In the genomic region with DNA sequence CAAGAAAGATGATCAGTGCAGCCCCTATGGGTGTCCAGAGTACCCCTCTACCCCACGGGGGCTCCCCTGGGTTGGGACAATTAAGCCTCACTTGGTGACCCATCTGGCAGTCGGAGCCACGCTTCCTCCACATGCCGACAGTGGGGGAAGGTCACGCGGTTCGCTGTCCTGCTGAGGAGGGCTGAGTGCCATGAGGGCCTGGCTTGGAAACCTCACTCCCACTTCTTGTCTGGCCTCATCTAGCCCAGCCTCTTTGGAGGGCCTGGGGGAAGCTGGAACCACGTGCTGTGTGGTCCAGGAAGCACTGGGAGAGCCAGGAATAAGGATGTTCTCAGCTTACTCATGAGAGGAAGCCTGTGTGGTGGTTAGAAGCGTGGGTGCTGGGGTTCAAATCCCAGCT, we compare ENCODE assay signal across 8 cellular contexts. TPM values are rescaled to one million over a fixed set of nuclear protein-coding genes. Genes with fewer than 3 reads are reported as not detected.
A peak's percentile ranks its signal among the peaks of the same experiment; 100 is the strongest.
DNase-seq lines count a peak whose midpoint lies in the region; ATAC-seq, FAIRE-seq and TF ChIP-seq lines count a peak whose summit lies in the region.
"Not testable (repeated sequence)": the region's sequence is repeated elsewhere in the genome, so short reads cannot be mapped to it uniquely, and the experiment has no call there.

No MANE protein-coding gene starts in this region.

- H3K27ac ChIP-seq in BLaER1 treated with 17β-estradiol and CSF1 and Interleukin-3, amounts not matched to agents 10 nM and 100 nM: peak overlapping the region; percentile 4 to 85 (median 59); a peak in 18 of 22 replicates
- not testable (repeated sequence) for H3K27ac ChIP-seq in IMR-90 (ENCODE audit: insufficient read depth, low read length)
- peak overlapping the region; percentile 86 to 88 for H3K27ac ChIP-seq in breast epithelium
- H3K27ac ChIP-seq in right lobe of liver: peak overlapping the region in 2 of 3 donors; percentile 8 to 53
- H3K27ac ChIP-seq in pancreas: peak overlapping the region in 2 of 4 donors; percentile 46 to 67
- peak overlapping the region in 2 of 3 donors; percentile 49 to 52 for H3K27ac ChIP-seq in thyroid gland

- peak overlapping the region; percentile 54 to 84 (median 78); a peak in 17 of 22 replicates for H3K9ac ChIP-seq in BLaER1 treated with 17β-estradiol and CSF1 and Interleukin-3, amounts not matched to agents 10 nM and 100 nM
- not testable (repeated sequence) for H3K9ac ChIP-seq in IMR-90 (ENCODE audit: low read depth, low read length)

- peak overlapping the region; percentile 85 to 98 (median 91) for H3K4me2 ChIP-seq in BLaER1 treated with 17β-estradiol and CSF1 and Interleukin-3, amounts not matched to agents 10 nM and 100 nM
- not testable (repeated sequence) for H3K4me2 ChIP-seq in IMR-90 (ENCODE audit: low read depth, low read length)

- not testable (repeated sequence) for H2BK20ac ChIP-seq in IMR-90 (ENCODE audit: low read depth, low read length)

- H3K23ac ChIP-seq in IMR-90 (ENCODE audit: low read depth, low read length): not testable (repeated sequence)

- not testable (repeated sequence) for H2BK5ac ChIP-seq in IMR-90 (ENCODE audit: low read depth, low read length, poor library complexity, severe bottlenecking)

- DNase-seq in IMR-90: peak; percentile 60
- DNase-seq in activated CD4-positive, alpha-beta memory T cell treated with anti-CD3 and anti-CD28 coated beads, Interleukin-2, amount 10 ng/mL, durations not matched to agents 7 days and 5 days: not testable (repeated sequence)
- DNase-seq in breast epithelium (ENCODE audit: low spot score in 2 of 2): peak in 1 of 2 donors; percentile 84
- DNase-seq in foreskin fibroblast: peak; percentile 38 to 61
- DNase-seq in right lobe of liver: peak in 2 of 3 donors; percentile 67 to 74
- DNase-seq in pancreas: peak in 4 of 6 donors; percentile 34 to 73 (median 52)
- DNase-seq in thyroid gland: peak; percentile 54 to 64

- peaks cover 0 to 13% (median 0%) of the 10 kb centered on the region in 11 experiments; a peak in 4 of 22 replicates for H3K36me3 ChIP-seq in BLaER1 treated with 17β-estradiol and CSF1 and Interleukin-3, amounts not matched to agents 10 nM and 100 nM
- not testable (repeated sequence) for H3K36me3 ChIP-seq in IMR-90 (ENCODE audit: control insufficient read depth, insufficient read depth, low read length); breast epithelium; right lobe of liver; pancreas; thyroid gland

- H4K8ac ChIP-seq in IMR-90 (ENCODE audit: low read depth in 2 of 2, low read length in 2 of 2): not testable (repeated sequence)

- not testable (repeated sequence) for H3K79me1 ChIP-seq in IMR-90 (ENCODE audit: low read depth in 1 of 2, low read length in 2 of 2)

- peaks cover 0 to 29% (median 0%) of the 10 kb centered on the region in 11 experiments; a peak in 7 of 22 replicates for H4K20me1 ChIP-seq in BLaER1 treated with 17β-estradiol and CSF1 and Interleukin-3, amounts not matched to agents 10 nM and 100 nM
- not testable (repeated sequence) for H4K20me1 ChIP-seq in IMR-90 (ENCODE audit: insufficient read depth, low read length)

- WGBS in IMR-90 (ENCODE audit: extremely low coverage in 2 of 2, insufficient read length in 1 of 2), 2 experiments: no CpG with 5 or more reads among the region's 9 CpGs
- 27% methylated on average over 3 of the region's 9 CpGs for WGBS in right lobe of liver (ENCODE audit: insufficient coverage, low coverage, low lambda C conversion rate, missing lambda C conversion rate)
- WGBS in pancreas, 2 donors: 37% methylated on average over 9 of the region's 9 CpGs
- 16 to 20% methylated on average over 5 to 9 of the region's 9 CpGs for WGBS in thyroid gland, 2 donors

- H3K27ac Mint-ChIP-seq in activated CD4-positive, alpha-beta memory T cell treated with anti-CD3 and anti-CD28 coated beads, Interleukin-2, amount 10 ng/mL, durations not matched to agents 7 days and 5 days: peak overlapping the region; percentile 26

- H3K18ac ChIP-seq in IMR-90 (ENCODE audit: low read depth, low read length): not testable (repeated sequence)

- not testable (repeated sequence) for H3K9me3 ChIP-seq in BLaER1 treated with 17β-estradiol and CSF1 and Interleukin-3, amounts not matched to agents 10 nM and 100 nM (replicated peaks in 1 of 11); IMR-90 (ENCODE audit: control insufficient read depth, insufficient read depth, low read length); breast epithelium; right lobe of liver; pancreas; thyroid gland

- not testable (repeated sequence) for H2AK9ac ChIP-seq in IMR-90 (replicated peaks; ENCODE audit: low read depth, low read length, poor library complexity)

- peaks cover 54 to 84% (median 66%) of the 10 kb centered on the region in 10 experiments for H3K4me1 ChIP-seq in BLaER1 treated with 17β-estradiol and CSF1 and Interleukin-3, amounts not matched to agents 10 nM and 100 nM
- H3K4me1 ChIP-seq in IMR-90 (ENCODE audit: control insufficient read depth, insufficient read depth, low read length) (peaks cover 10% of the 10 kb centered on the region), breast epithelium (peaks cover 4 to 20% of the 10 kb centered on the region in 2 donors), pancreas (peaks cover 7 to 12% (median 12%) of the 10 kb centered on the region in 3 donors), thyroid gland (peaks cover 17 to 36% of the 10 kb centered on the region in 2 donors)
- H3K4me1 ChIP-seq in right lobe of liver: not testable (repeated sequence)

- H3K9me1 ChIP-seq in IMR-90 (ENCODE audit: insufficient read depth, low read length): peaks cover 10% of the 10 kb centered on the region

- H3K4me1 Mint-ChIP-seq in activated CD4-positive, alpha-beta memory T cell treated with anti-CD3 and anti-CD28 coated beads, Interleukin-2, amount 10 ng/mL, durations not matched to agents 7 days and 5 days: peaks cover 68% of the 10 kb centered on the region

- not testable (repeated sequence) for H3K27me3 ChIP-seq in BLaER1 treated with 17β-estradiol and CSF1 and Interleukin-3, amounts not matched to agents 10 nM and 100 nM; IMR-90 (ENCODE audit: control insufficient read depth, insufficient read depth, low read length); breast epithelium; right lobe of liver; pancreas; thyroid gland

- H2AK5ac ChIP-seq in IMR-90 (ENCODE audit: low read depth, low read length): not testable (repeated sequence)

- in situ Hi-C loops in IMR-90 (cut with MboI; ENCODE audit: low sequenced_read_pairs): loop anchor here (10.0 kb wide), 2 partner anchors 58 to 398 kb away; no protein-coding TSS in a partner anchor

- ATAC-seq in IMR-90 (ENCODE audit: low read depth) (peak; percentile 21), right lobe of liver (peak; percentile 72 to 79 (median 76)), pancreas (peak; percentile 42 to 80 (median 65))

- POLR2A ChIA-PET in IMR-90 (lab: Charles Lee; ENCODE audit: unreplicated experiment): not testable (repeated sequence)
- POLR2A ChIA-PET in activated CD4-positive, alpha-beta memory T cell treated with anti-CD3 and anti-CD28 coated beads, Interleukin-2, amount 10 ng/mL, durations not matched to agents 7 days and 5 days (lab: Charles Lee): interaction anchor here (1.1 to 1.3 kb wide), 2 partner anchors 18 to 27 kb away, joined by 3 read pairs; no protein-coding TSS in a partner anchor

- not testable (repeated sequence) for TF ChIP-seq CTCF in IMR-90 (conservative IDR thresholded peaks at IDR 0.05; ENCODE audit: low read depth, low read length); breast epithelium (IDR thresholded peaks at IDR 0.05); foreskin fibroblast (IDR thresholded peaks at IDR 0.05; ENCODE audit: low read depth, low read length); right lobe of liver (IDR thresholded peaks at IDR 0.05); pancreas (IDR thresholded peaks at IDR 0.05); thyroid gland (IDR thresholded peaks at IDR 0.05)

- H3K56ac ChIP-seq in IMR-90 (ENCODE audit: extremely low read depth, insufficient read depth, low read length): not testable (repeated sequence)

- not testable (repeated sequence) for H2BK120ac ChIP-seq in IMR-90 (ENCODE audit: low read depth, low read length)

- not testable (repeated sequence) for H3K27me3 Mint-ChIP-seq in activated CD4-positive, alpha-beta memory T cell treated with anti-CD3 and anti-CD28 coated beads, Interleukin-2, amount 10 ng/mL, durations not matched to agents 7 days and 5 days

- H3K4me3 ChIP-seq in BLaER1 treated with 17β-estradiol and CSF1 and Interleukin-3, amounts not matched to agents 10 nM and 100 nM: peak overlapping the region in 9 of 10 experiments; percentile 56 to 77 (median 69); a peak in 19 of 20 replicates
- not testable (repeated sequence) for H3K4me3 ChIP-seq in IMR-90 (ENCODE audit: insufficient read depth, low read depth, low read length); foreskin fibroblast (ENCODE audit: low read depth in 1 of 2, low read length in 2 of 2); right lobe of liver; pancreas; thyroid gland (replicated peaks in 1 of 3)
- peak overlapping the region in 2 of 3 donors; percentile 28 to 62 for H3K4me3 ChIP-seq in breast epithelium

- not testable (repeated sequence) for H3K9me3 Mint-ChIP-seq in activated CD4-positive, alpha-beta memory T cell treated with anti-CD3 and anti-CD28 coated beads, Interleukin-2, amount 10 ng/mL, durations not matched to agents 7 days and 5 days

- not testable (repeated sequence) for H4K5ac ChIP-seq in IMR-90 (ENCODE audit: low read depth, low read length)

- intact Hi-C loops in IMR-90 (cut with micrococcal nuclease); breast epithelium (cut with DNase I; ENCODE audit: low total_unique reads); right lobe of liver (cut with DNase I); pancreas (cut with DNase I); thyroid gland (cut with DNase I): not testable (repeated sequence)

- not testable (repeated sequence) for TF ChIP-seq POLR2A in IMR-90 (IDR thresholded peaks at IDR 0.05; ENCODE audit: low read depth, low read length); breast epithelium (IDR thresholded peaks at IDR 0.05); right lobe of liver (IDR thresholded peaks at IDR 0.05); thyroid gland (IDR thresholded peaks at IDR 0.05)

- peak overlapping the region; percentile 99 for H3K4me3 Mint-ChIP-seq in activated CD4-positive, alpha-beta memory T cell treated with anti-CD3 and anti-CD28 coated beads, Interleukin-2, amount 10 ng/mL, durations not matched to agents 7 days and 5 days

- TF ChIP-seq RAD21 in IMR-90 (IDR thresholded peaks at IDR 0.05; ENCODE audit: low read length): not testable (repeated sequence)

- dilution Hi-C loops in IMR-90 (cut with HindIII; ENCODE audit: low sequenced_read_pairs, unreplicated experiment): not testable (repeated sequence)

- not testable (repeated sequence) for H2AFZ ChIP-seq in IMR-90 (replicated peaks; ENCODE audit: low read length, poor library complexity)

- CTCF ChIA-PET in IMR-90 (lab: Yijun Ruan, JAX): not testable (repeated sequence)
- CTCF ChIA-PET in activated CD4-positive, alpha-beta memory T cell treated with anti-CD3 and anti-CD28 coated beads, Interleukin-2, amount 10 ng/mL, durations not matched to agents 7 days and 5 days (lab: Charles Lee): interaction anchor here (0.6 to 2.1 kb wide), 6 partner anchors 10 to 804 kb away, joined by 3 to 7 read pairs (median 4); no protein-coding TSS in a partner anchor

- H3K36me3 Mint-ChIP-seq in activated CD4-positive, alpha-beta memory T cell treated with anti-CD3 and anti-CD28 coated beads, Interleukin-2, amount 10 ng/mL, durations not matched to agents 7 days and 5 days (ENCODE audit: low read depth): peaks cover 44% of the 10 kb centered on the region

- not testable (repeated sequence) for FAIRE-seq in pancreas (lab: Jason Lieb, UNC)

- not testable (repeated sequence) for BruUV-seq in IMR-90 (replicated peaks; lab: Mats Ljungman, UMichigan)

- not testable (repeated sequence) for H4K91ac ChIP-seq in IMR-90 (ENCODE audit: insufficient read depth, low read depth, low read length)

- H3K14ac ChIP-seq in IMR-90 (replicated peaks; ENCODE audit: low read depth, low read length): not testable (repeated sequence)

- not testable (repeated sequence) for H3K4ac ChIP-seq in IMR-90 (ENCODE audit: low read depth, low read length)

- H2BK15ac ChIP-seq in IMR-90 (ENCODE audit: low read depth, low read length): not testable (repeated sequence)

RNA-seq across cellular contexts. Expression of a gene that starts 1.8 kb away (rescaled TPM):
- total RNA-seq in IMR-90 (2012; rRNA removed): 0.54 and 0.83 TPM in 2 replicates
- polyA plus RNA-seq in IMR-90 (2012; rRNA removed): 2.5 and 3.7 TPM in 2 replicates
- polyA plus RNA-seq in IMR-90 (2012; cell fraction: cytosol; rRNA removed): 1.1 and 2.0 TPM in 2 replicates
- polyA plus RNA-seq in IMR-90 (2012; cell fraction: nucleus; rRNA removed; ENCODE audit: low replicate concordance): 6.8 and 8.6 TPM in 2 replicates
- total RNA-seq in activated CD4-positive, alpha-beta memory T cell treated with anti-CD3 and anti-CD28 coated beads, Interleukin-2, amount 10 ng/mL, durations not matched to agents 7 days and 5 days: 100 to 1,000 TPM; 238 to 240 TPM
- 10 to 100 TPM; 17.4 to 58.1 (median 30.1) TPM for total RNA-seq in breast epithelium
- total RNA-seq in right lobe of liver: 10 to 100 TPM in 4 of 6 experiments, 1 to 10 TPM in 2; 9.1 to 37.9 (median 12.4) TPM
- total RNA-seq in pancreas: 10 to 100 TPM in 4 of 6 donors, 1 to 10 TPM in 2; 5.2 to 77.3 (median 13.5) TPM
- polyA plus RNA-seq in pancreas: 10 to 100 TPM; 20.9 to 29.8 TPM
- 10 to 100 TPM in 3 of 4 donors, 1 to 10 TPM in 1; 8.9 to 36.4 (median 18.0) TPM for total RNA-seq in thyroid gland

Comparison
In these comparisons a context has a peak if more than half of its experiments do, and no peak if none do; other contexts are left out.
1. ATAC-seq: peak in every context shown above with its lines; median percentile 76 in right lobe of liver; 65 in pancreas; 21 in IMR-90.